8 cellular contexts compared by ENCODE assay signal in genomic region chr4:139557506-139558110, GRCh38. TPM values are rescaled to one million over a fixed set of nuclear protein-coding genes. Genes with fewer than 3 reads are reported as not detected.
DNase-seq lines count a peak whose midpoint lies in the region; ATAC-seq and TF ChIP-seq lines count a peak whose summit lies in the region.

No MANE protein-coding gene starts in this region.

- H3K4me1 Mint-ChIP-seq in naive B cell, result peaks cover 36 to 60% (median 56%) of the 10 kb centered on the region in 3 donors

- H3K36me3 ChIP-seq in MG63, result no peaks in the 10 kb centered on the region

- H3K27me3 ChIP-seq in MG63, result no peaks in the 10 kb centered on the region

- peak overlapping the region; percentile 100 for H3K27ac Mint-ChIP-seq in naive B cell

- no peaks in the 10 kb centered on the region for H3K9me3 ChIP-seq in MG63

- H3K27me3 Mint-ChIP-seq in naive B cell, result no peaks in the 10 kb centered on the region

- peak overlapping the region; percentile 88 for H3K4me3 ChIP-seq in AG10803 (ENCODE audit: low read length)
- peak overlapping the region; percentile 71 for H3K4me3 ChIP-seq in MG63

- peak overlapping the region; percentile 95 to 100 (median 99) for H3K4me3 Mint-ChIP-seq in naive B cell

- H3K36me3 Mint-ChIP-seq in naive B cell, result peaks cover 0 to 8% of the 10 kb centered on the region in 2 donors

- no peak for ATAC-seq in naive B cell (ENCODE audit: low read depth in 2 of 2)

- no peaks in the 10 kb centered on the region for H3K9me3 Mint-ChIP-seq in naive B cell

- DNase-seq in AG10803 (ENCODE audit: low read depth) (no peak), MG63 (no peak), cerebellar cortex (ENCODE audit: low spot score) (peak; percentile 11), naive B cell (no peak), NCI-H1436 (lab: John Stamatoyannopoulos, UW) (no peak), AG08395 (ENCODE audit: low spot score) (no peak)
- DNase-seq in stimulated activated CD4-positive, alpha-beta T cell treated with anti-CD3 and anti-CD28 coated beads, Interleukin-4, amount 100 ng/mL, for 4 hours, result no peak
- no peak for DNase-seq in stimulated activated CD4-positive, alpha-beta T cell treated with anti-CD3 and anti-CD28 coated beads, Interleukin-2, amount 100 ng/mL, for 48 hours

- TF ChIP-seq CTCF in AG10803 (conservative IDR thresholded peaks at IDR 0.05; ENCODE audit: low read length), result no peak

RNA-seq across cellular contexts. Expression of gene SETD7, which starts 1.6 kb away (rescaled TPM):
- total RNA-seq in MG63 (2014; rRNA removed; shearing (Covaris generic); ENCODE audit: low replicate concordance), result 23.0 and 28.2 TPM in 2 replicates
- 10 to 100 TPM in 4 of 6 donors, 1 to 10 TPM in 2; 6.2 to 18.2 (median 11.9) TPM for polyA plus RNA-seq in naive B cell (ENCODE audit: low read depth in 6 of 6)
